Comparison of ENCODE assay signal across 8 cellular contexts in the genomic region with DNA sequence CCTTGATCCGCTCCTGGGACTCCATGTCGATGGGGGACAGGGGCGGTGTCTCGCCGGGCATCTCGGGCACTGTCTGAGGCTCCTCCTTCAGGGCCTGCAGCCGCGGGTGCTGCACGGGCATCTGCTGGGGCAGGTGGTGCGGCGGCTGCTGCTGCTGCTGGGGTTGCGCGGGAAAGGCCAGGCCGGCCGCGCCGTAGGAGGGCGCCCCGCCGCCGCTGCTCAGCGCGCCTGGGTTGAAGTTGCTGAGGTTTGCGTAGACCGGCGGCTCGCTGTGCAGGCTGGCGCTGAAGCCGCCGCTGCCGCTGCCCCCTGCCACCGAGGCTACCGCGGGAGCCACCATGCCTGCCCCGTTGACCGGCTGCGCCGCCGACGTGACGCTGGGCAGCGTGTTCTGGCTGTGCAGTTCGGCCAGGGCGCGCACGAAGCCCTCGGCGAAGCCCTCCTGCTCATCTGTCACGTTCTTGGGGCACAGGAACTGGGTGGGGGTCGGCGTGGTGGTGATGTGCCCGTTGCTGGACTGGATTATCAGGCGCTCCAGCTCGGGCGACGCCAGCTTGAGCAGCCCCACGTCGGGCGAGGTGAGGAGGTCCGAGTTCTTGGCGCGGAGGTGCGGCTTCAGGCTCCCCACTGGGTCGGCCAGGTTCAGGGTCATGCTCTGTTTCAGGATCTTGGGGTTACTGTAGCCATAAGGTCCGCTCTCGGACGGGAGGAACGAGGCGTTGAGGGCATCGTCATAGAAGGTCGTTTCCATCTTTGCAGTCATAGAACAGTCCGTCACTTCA. TPM values are rescaled to one million over a fixed set of nuclear protein-coding genes. Genes with fewer than 3 reads are reported as not detected.
DNase-seq lines count a peak whose midpoint lies in the region; ATAC-seq and TF ChIP-seq lines count a peak whose summit lies in the region.

No MANE protein-coding gene starts in this region.

- H3K9me3 ChIP-seq in body of pancreas (no peaks in the 10 kb centered on the region), iPS-20b (ENCODE audit: insufficient read depth, low read depth, low read length) (no peaks in the 10 kb centered on the region), skeletal muscle tissue (ENCODE audit: control insufficient read depth in 3 of 3, low read length in 3 of 3) (no peaks in the 10 kb centered on the region)

- H3K36me3 ChIP-seq in KMS-11 (ENCODE audit: insufficient read depth) (no peaks in the 10 kb centered on the region), body of pancreas (replicated peaks in 1 of 2; ENCODE audit: insufficient read depth in 1 of 2, low read depth in 2 of 2) (no peaks in the 10 kb centered on the region), iPS-20b (ENCODE audit: insufficient read depth, low read depth, low read length) (no peaks in the 10 kb centered on the region), skeletal muscle tissue (ENCODE audit: control insufficient read depth in 3 of 3, insufficient read depth in 3 of 3, low read length in 3 of 3) (peaks cover 9 to 15% (median 13%) of the 10 kb centered on the region in 3 donors)

- H3K79me2 ChIP-seq in KMS-11 (ENCODE audit: insufficient read depth, low read depth): peaks cover 30% of the 10 kb centered on the region

- no peaks in the 10 kb centered on the region for H3K9me3 Mint-ChIP-seq in T-helper 2 cell treated with Interferon-gamma antibody and Interleukin-4, amounts not matched to agents 5 μg/mL and 100 μg/mL, for 36 hours

- H3K9ac ChIP-seq in KMS-11 (peak overlapping the region; percentile 93), iPS-20b (ENCODE audit: low read depth, low read length) (peak overlapping the region; percentile 91; the same call in 1 of the 2 replicates), skeletal muscle tissue (ENCODE audit: low read depth in 1 of 3, low read length in 3 of 3) (peak overlapping the region; percentile 99 to 100 (median 100))

- H3K4me1 ChIP-seq in KMS-11 (ENCODE audit: low read depth, poor library complexity, severe bottlenecking) (peaks cover 24% of the 10 kb centered on the region), body of pancreas (peaks cover 16% of the 10 kb centered on the region), iPS-20b (ENCODE audit: insufficient read depth, low read length) (peaks cover 15% of the 10 kb centered on the region), skeletal muscle tissue (ENCODE audit: control insufficient read depth in 3 of 3, insufficient read depth in 3 of 3, low read length in 3 of 3) (peaks cover 8 to 24% (median 19%) of the 10 kb centered on the region in 3 donors)

- H3K36me3 Mint-ChIP-seq in T-helper 2 cell treated with Interferon-gamma antibody and Interleukin-4, amounts not matched to agents 5 μg/mL and 100 μg/mL, for 36 hours (ENCODE audit: low read depth): peaks cover 26% of the 10 kb centered on the region

- H3K4me3 ChIP-seq in KMS-11 (IDR thresholded peaks at IDR 0.05; ENCODE audit: insufficient read depth, low read depth, low read length): no peak overlapping the region
- peak overlapping the region; percentile 89 to 99 for H3K4me3 ChIP-seq in body of pancreas
- H3K4me3 ChIP-seq in iPS-20b (ENCODE audit: low read length): peak overlapping the region; percentile 80
- peak overlapping the region; percentile 98 to 99 (median 99) for H3K4me3 ChIP-seq in skeletal muscle tissue (ENCODE audit: low read length in 3 of 3)

- peak; percentile 76 for DNase-seq in GM13976 (ENCODE audit: low spot score)
- peak; percentile 65 for DNase-seq in T-helper 2 cell treated with Interferon-gamma antibody and Interleukin-4, amounts not matched to agents 5 μg/mL and 100 μg/mL, for 36 hours (ENCODE audit: low spot score)
- DNase-seq in body of pancreas: peak; percentile 64 to 72 (median 70)
- no peak for DNase-seq in NCI-H226

- no peaks in the 10 kb centered on the region for H3K27me3 ChIP-seq in KMS-11 (ENCODE audit: insufficient read depth, low read depth)
- no peaks in the 10 kb centered on the region for H3K27me3 ChIP-seq in body of pancreas
- peaks cover 62% of the 10 kb centered on the region for H3K27me3 ChIP-seq in iPS-20b (ENCODE audit: insufficient read depth, low read length)
- no peaks in the 10 kb centered on the region for H3K27me3 ChIP-seq in skeletal muscle tissue (ENCODE audit: control insufficient read depth in 3 of 3, insufficient read depth in 3 of 3, low read length in 3 of 3)

- peak; percentile 58 for TF ChIP-seq CTCF in GM13976 (IDR thresholded peaks at IDR 0.05; ENCODE audit: borderline replicate concordance, control extremely low read depth, extremely low read depth, insufficient read depth, missing control alignments)
- TF ChIP-seq CTCF in KMS-11 (conservative IDR thresholded peaks at IDR 0.05; ENCODE audit: low read depth, low read length): 0 out of 2 replicates have a peak, but pooled peaks have one; percentile 12
- peak in 1 of 7 experiments; percentile 7 for TF ChIP-seq CTCF in body of pancreas (IDR thresholded peaks at IDR 0.05)

- H3K27ac ChIP-seq in KMS-11: peak overlapping the region; percentile 92
- peak overlapping the region; percentile 96 to 100 (median 99) for H3K27ac ChIP-seq in body of pancreas
- H3K27ac ChIP-seq in iPS-20b (ENCODE audit: low read length): no peak overlapping the region
- H3K27ac ChIP-seq in skeletal muscle tissue (ENCODE audit: low read depth, low read length): peak overlapping the region; percentile 100

- ATAC-seq in body of pancreas (peak; percentile 0), GM18520 (IDR thresholded peaks at IDR 0.05; ENCODE audit: unreplicated experiment) (no peak)

- H2AFZ ChIP-seq in KMS-11 (ENCODE audit: low read depth): no peak overlapping the region

- no peaks in the 10 kb centered on the region; the same call in 1 of the 2 replicates for H4K20me1 ChIP-seq in KMS-11 (ENCODE audit: insufficient read depth)

- intact Hi-C loops in body of pancreas (cut with DNase I): no loop called here

- 0 to 2% methylated on average over 5 to 72 of the region's 72 CpGs for WGBS in body of pancreas, 2 donors

- H3K4me1 Mint-ChIP-seq in T-helper 2 cell treated with Interferon-gamma antibody and Interleukin-4, amounts not matched to agents 5 μg/mL and 100 μg/mL, for 36 hours (ENCODE audit: low read depth): peaks cover 21% of the 10 kb centered on the region

- in situ Hi-C loops in GM13976 (cut with MboI; ENCODE audit: low sequenced_read_pairs, unreplicated experiment): loop anchor here (25.0 kb wide), 1 partner anchor 505 kb away; a partner anchor contains a TSS

- peaks cover 23% of the 10 kb centered on the region for H3K27me3 Mint-ChIP-seq in T-helper 2 cell treated with Interferon-gamma antibody and Interleukin-4, amounts not matched to agents 5 μg/mL and 100 μg/mL, for 36 hours (ENCODE audit: low read depth)

- H3K27ac Mint-ChIP-seq in T-helper 2 cell treated with Interferon-gamma antibody and Interleukin-4, amounts not matched to agents 5 μg/mL and 100 μg/mL, for 36 hours: peak overlapping the region; percentile 98

- H3K4me3 Mint-ChIP-seq in T-helper 2 cell treated with Interferon-gamma antibody and Interleukin-4, amounts not matched to agents 5 μg/mL and 100 μg/mL, for 36 hours: peak overlapping the region; percentile 89

- no peak for TF ChIP-seq POLR2A in body of pancreas (IDR thresholded peaks at IDR 0.05)

- peak overlapping the region; percentile 53 for H3K4me2 ChIP-seq in KMS-11

RNA-seq across cellular contexts. Expression of a gene that starts 1.3 kb away (rescaled TPM):
- 100 to 1,000 TPM; 320 to 712 TPM for total RNA-seq in body of pancreas
- 103 TPM for total RNA-seq in skeletal muscle tissue
